Comparison of ENCODE assay signal across 20 cellular contexts in genomic region chr20:25340380-25340779, GRCh38.
"Had no signal": no experiment of that assay in that cellular context is flagged by ENCODE, and none has a peak within 500 bp of the region (broad histone marks: within the 10 kb centered on the region; RNA-seq: fewer than 3 reads in every experiment).

No MANE protein-coding gene starts in this region.

- H3K9me3 Mint-ChIP-seq: activated naive CD4-positive, alpha-beta T cell treated with anti-CD3 and anti-CD28 coated beads, Interleukin-2, amount 50 U/mL, for 24 hours; activated T-cell treated with anti-CD3 and anti-CD28 coated beads, Interleukin-2, amount 50 U/mL, for 24 hours; memory B cell had no signal

- DNase-seq: activated CD4-positive, alpha-beta T cell treated with anti-CD3 and anti-CD28 coated beads, Interleukin-2, amount 50 U/mL, for 48 hours; activated CD4-positive, CD25-positive, alpha-beta regulatory T cell treated with anti-CD3 and anti-CD28 coated beads, Interleukin-2, amount 50 U/mL, for 72 hours; activated CD8-positive, alpha-beta memory T cell treated with anti-CD3 and anti-CD28 coated beads, Interleukin-2, amount 10 ng/mL, durations not matched to agents 7 days and 5 days; activated effector memory CD4-positive, alpha-beta T cell treated with anti-CD3 and anti-CD28 coated beads, Interleukin-2, amount 50 U/mL, for 16 hours; activated T-cell treated with anti-CD3 and anti-CD28 coated beads, Interleukin-2, amount 50 U/mL, for 24 hours; adrenal gland; caudate nucleus; colonic mucosa; hippocampal formation; kidney; left lung; naive thymus-derived CD4-positive, alpha-beta T cell; retina; stimulated activated CD4-positive, alpha-beta T cell treated with anti-CD3 and anti-CD28 coated beads, Interleukin-12 subunit alpha, Interleukin-12 subunit beta, amount 100 ng/mL, for 4 hours; stimulated activated naive CD4-positive, alpha-beta T cell; T-helper 9 cell had no signal

- ATAC-seq: activated CD8-positive, alpha-beta memory T cell treated with anti-CD3 and anti-CD28 coated beads, Interleukin-2, amount 10 ng/mL, durations not matched to agents 7 days and 5 days; naive thymus-derived CD4-positive, alpha-beta T cell had no signal

- H3K27ac ChIP-seq: adrenal gland, colonic mucosa, esophagus muscularis mucosa, left lung, tibial nerve had no signal

- H3K4me3 Mint-ChIP-seq: activated CD8-positive, alpha-beta memory T cell treated with anti-CD3 and anti-CD28 coated beads, Interleukin-2, amount 10 ng/mL, durations not matched to agents 7 days and 5 days; activated naive CD4-positive, alpha-beta T cell treated with anti-CD3 and anti-CD28 coated beads, Interleukin-2, amount 50 U/mL, for 24 hours; activated T-cell treated with anti-CD3 and anti-CD28 coated beads, Interleukin-2, amount 50 U/mL, for 24 hours; memory B cell; naive thymus-derived CD4-positive, alpha-beta T cell had no signal

- H3K27ac Mint-ChIP-seq: activated CD8-positive, alpha-beta memory T cell treated with anti-CD3 and anti-CD28 coated beads, Interleukin-2, amount 10 ng/mL, durations not matched to agents 7 days and 5 days; activated naive CD4-positive, alpha-beta T cell treated with anti-CD3 and anti-CD28 coated beads, Interleukin-2, amount 50 U/mL, for 24 hours; activated T-cell treated with anti-CD3 and anti-CD28 coated beads, Interleukin-2, amount 50 U/mL, for 24 hours; memory B cell; naive thymus-derived CD4-positive, alpha-beta T cell had no signal
